In the genomic region with DNA sequence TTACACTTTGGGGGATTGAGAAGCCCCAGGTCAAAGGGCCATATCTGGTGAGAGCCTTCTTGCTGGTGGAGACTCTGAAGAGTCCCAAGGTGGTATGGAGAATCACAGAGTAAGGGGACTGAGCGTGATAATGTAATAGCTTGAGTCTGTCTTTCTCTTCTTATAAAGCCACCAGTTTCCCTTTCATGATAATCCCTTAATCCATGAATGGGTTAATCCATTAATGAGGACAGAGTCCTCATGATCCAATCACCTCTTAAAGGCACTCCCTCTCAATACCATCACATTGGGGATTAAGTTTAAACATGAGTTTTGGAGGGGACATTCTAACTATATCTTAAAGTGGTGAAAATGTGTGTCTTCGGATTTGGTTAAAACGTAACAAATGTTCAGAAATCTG, we compare ENCODE assay signal across 22 cellular contexts. TPM values are rescaled to one million over a fixed set of nuclear protein-coding genes. Genes with fewer than 3 reads are reported as not detected.
"Had no signal": no experiment of that assay in that cellular context is flagged by ENCODE, and none has a peak within 500 bp of the region (broad histone marks: within the 10 kb centered on the region; RNA-seq: fewer than 3 reads in every experiment).

No MANE protein-coding gene starts in this region.

- H3K9me3 Mint-ChIP-seq: naive thymus-derived CD8-positive, alpha-beta T cell; stimulated activated naive B cell treated with anti-CD40 and anti-IgM and Interleukin-4, amounts not matched to agents 10 μg/mL and 1 μg/mL and 100 μg/mL, for 72 hours; stimulated activated naive CD8-positive, alpha-beta T cell treated with anti-CD3 and anti-CD28 coated beads, Interleukin-15, amount 100 ng/mL, for 72 hours had no signal

- ATAC-seq: gastrocnemius medialis; heart right ventricle; mucosa of descending colon; naive thymus-derived CD8-positive, alpha-beta T cell; sciatic nerve; stimulated activated naive B cell treated with anti-CD40 and anti-IgM and Interleukin-4, amounts not matched to agents 10 μg/mL and 1 μg/mL and 100 μg/mL, for 72 hours; stimulated activated naive CD8-positive, alpha-beta T cell treated with anti-CD3 and anti-CD28 coated beads, Interleukin-15, amount 100 ng/mL, for 72 hours had no signal

- H3K27me3 Mint-ChIP-seq: naive thymus-derived CD8-positive, alpha-beta T cell; stimulated activated naive B cell treated with anti-CD40 and anti-IgM and Interleukin-4, amounts not matched to agents 10 μg/mL and 1 μg/mL and 100 μg/mL, for 72 hours; stimulated activated naive CD8-positive, alpha-beta T cell treated with anti-CD3 and anti-CD28 coated beads, Interleukin-15, amount 100 ng/mL, for 72 hours had no signal

- H3K4me3 Mint-ChIP-seq: naive thymus-derived CD8-positive, alpha-beta T cell; stimulated activated naive B cell treated with anti-CD40 and anti-IgM and Interleukin-4, amounts not matched to agents 10 μg/mL and 1 μg/mL and 100 μg/mL, for 72 hours; stimulated activated naive CD8-positive, alpha-beta T cell treated with anti-CD3 and anti-CD28 coated beads, Interleukin-15, amount 100 ng/mL, for 72 hours had no signal

- FAIRE-seq: islet of Langerhans had no signal

- DNase-seq: dorsolateral prefrontal cortex; effector CD8-positive, alpha-beta T cell; gastrocnemius medialis; heart right ventricle; hypothalamus; kidney glomerular epithelial cell; mucosa of descending colon; naive thymus-derived CD8-positive, alpha-beta T cell; posterior cingulate gyrus; spleen; stimulated activated CD4-positive, alpha-beta T cell treated with anti-CD3 and anti-CD28 coated beads, Interleukin-15, amount 100 ng/mL, for 24 hours; stimulated activated CD4-positive, alpha-beta T cell treated with anti-CD3 and anti-CD28 coated beads, Interleukin-1b, Interleukin-23, amount 100 ng/mL, for 48 hours; stimulated activated CD4-positive, alpha-beta T cell treated with anti-CD3 and anti-CD28 coated beads, Interleukin-4, amount 100 ng/mL, for 24 hours; stimulated activated naive B cell treated with anti-CD40 and anti-IgM and Interleukin-4, amounts not matched to agents 10 μg/mL and 1 μg/mL and 100 μg/mL, for 72 hours; stimulated activated naive CD8-positive, alpha-beta T cell treated with anti-CD3 and anti-CD28 coated beads, Interleukin-15, amount 100 ng/mL, for 72 hours; testis; transverse colon had no signal

- H3K27ac Mint-ChIP-seq: stimulated activated naive B cell treated with anti-CD40 and anti-IgM and Interleukin-4, amounts not matched to agents 10 μg/mL and 1 μg/mL and 100 μg/mL, for 72 hours had no signal

RNA-seq across cellular contexts. Expression of gene TSLP, which starts 42.2 kb away (rescaled TPM):
- total RNA-seq: lung microvascular endothelial cell, osteocyte had no signal
- polyA plus RNA-seq: neural cell had no signal
